Comparison of ENCODE assay signal across 16 cellular contexts in the genomic region with DNA sequence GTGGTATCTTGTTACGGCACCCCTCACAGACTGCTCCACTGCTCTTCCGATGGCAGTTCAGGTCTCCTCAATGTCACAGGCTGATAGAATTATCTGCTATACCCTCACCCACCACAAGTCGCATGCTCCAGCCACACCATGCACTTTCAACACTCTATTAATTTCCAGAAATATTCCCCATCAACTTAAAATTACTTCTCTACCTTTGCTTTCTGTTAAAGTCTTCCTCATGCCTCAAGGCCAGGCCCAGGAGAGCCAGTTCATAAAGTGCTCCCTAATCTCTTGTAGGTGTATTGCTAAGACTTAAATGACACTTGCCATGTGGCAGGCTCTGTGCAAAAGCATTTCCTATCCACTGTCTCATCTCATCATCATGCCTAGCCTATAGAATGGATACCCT.
DNase-seq lines count a peak whose midpoint lies in the region; ATAC-seq, FAIRE-seq and TF ChIP-seq lines count a peak whose summit lies in the region.
"Had no signal": no experiment of that assay in that cellular context is flagged by ENCODE, and none has a peak within 500 bp of the region (broad histone marks: within the 10 kb centered on the region; RNA-seq: fewer than 3 reads in every experiment).

No MANE protein-coding gene starts in this region.

- H3K36me3 ChIP-seq in SU-DHL-6 (ENCODE audit: low read length) (no peaks in the 10 kb centered on the region), smooth muscle cell (ENCODE audit: low read depth) (no peaks in the 10 kb centered on the region)
- H3K36me3 ChIP-seq: heart left ventricle, tibial nerve had no signal

- no peak overlapping the region for H2AFZ ChIP-seq in SU-DHL-6 (ENCODE audit: low read depth, low read length, severe bottlenecking)
- H2AFZ ChIP-seq in smooth muscle cell (ENCODE audit: low read depth): no peak overlapping the region

- H3K4me2 ChIP-seq in SU-DHL-6 (ENCODE audit: low read depth, low read length, poor library complexity, severe bottlenecking) (no peak overlapping the region), smooth muscle cell (no peak overlapping the region)

- 72% methylated on average over 3 of the region's 3 CpGs for WGBS in smooth muscle cell (ENCODE audit: low lambda C conversion rate)

- no peaks in the 10 kb centered on the region for H3K9me3 ChIP-seq in SU-DHL-6 (ENCODE audit: insufficient read depth, low read length)
- no peaks in the 10 kb centered on the region for H3K9me3 ChIP-seq in smooth muscle cell (replicated peaks; ENCODE audit: low read depth)
- H3K9me3 ChIP-seq: heart left ventricle, tibial nerve had no signal

- H3K4me3 Mint-ChIP-seq in neural crest cell: no peak overlapping the region

- H3K4me1 Mint-ChIP-seq in neural crest cell: no peaks in the 10 kb centered on the region

- ATAC-seq in HG02885 (IDR thresholded peaks at IDR 0.05; ENCODE audit: poor library complexity, unreplicated experiment) (peak; percentile 58), GM21526 (IDR thresholded peaks at IDR 0.05; ENCODE audit: low FRiP score, unreplicated experiment) (no peak)
- ATAC-seq: heart left ventricle had no signal

- H3K27ac ChIP-seq in SU-DHL-6 (ENCODE audit: low read depth, low read length) (no peak overlapping the region), smooth muscle cell (ENCODE audit: low read depth) (no peak overlapping the region)
- H3K27ac ChIP-seq: heart left ventricle, tibial nerve had no signal

- H3K27me3 Mint-ChIP-seq in neural crest cell (ENCODE audit: low read depth): no peaks in the 10 kb centered on the region

- H3K9me2 ChIP-seq in SU-DHL-6 (replicated peaks; ENCODE audit: insufficient read depth, low read length): no peaks in the 10 kb centered on the region

- H3K9ac ChIP-seq in SU-DHL-6 (ENCODE audit: low read length) (no peak overlapping the region), smooth muscle cell (ENCODE audit: low read depth) (no peak overlapping the region)

- TF ChIP-seq CTCF in SU-DHL-6 (IDR thresholded peaks at IDR 0.05; ENCODE audit: insufficient read depth, low read length, poor library complexity, severe bottlenecking) (peak; percentile 13), neural crest cell (conservative IDR thresholded peaks at IDR 0.05) (peak; percentile 44), smooth muscle cell (IDR thresholded peaks at IDR 0.05; ENCODE audit: borderline replicate concordance, insufficient read depth, poor library complexity, severe bottlenecking) (no peak)

- no peak overlapping the region for H3K27ac Mint-ChIP-seq in neural crest cell (ENCODE audit: unreplicated experiment)

- H3K9me3 Mint-ChIP-seq in neural crest cell: no peaks in the 10 kb centered on the region

- FAIRE-seq in frontal cortex (lab: Jason Lieb, UNC): no peak
- FAIRE-seq: A204.1 had no signal

- H4K20me1 ChIP-seq in SU-DHL-6 (ENCODE audit: low read depth, low read length) (no peaks in the 10 kb centered on the region), smooth muscle cell (ENCODE audit: low read depth) (no peaks in the 10 kb centered on the region)

- H3K79me2 ChIP-seq in SU-DHL-6 (ENCODE audit: insufficient read depth, low read length) (no peaks in the 10 kb centered on the region), smooth muscle cell (ENCODE audit: low read depth) (no peaks in the 10 kb centered on the region)

- DNase-seq in DMS53 (lab: John Stamatoyannopoulos, UW) (peak; percentile 41), DMS53 treated with DMSO at 0.1 percent for 48 hours (lab: John Stamatoyannopoulos, UW; ENCODE audit: unreplicated experiment) (no peak), neural crest cell (ENCODE audit: low read depth, low spot score) (no peak), smooth muscle cell (lab: John Stamatoyannopoulos, UW; ENCODE audit: unreplicated experiment) (no peak), frontal cortex (ENCODE audit: low spot score in 2 of 2) (no peak)
- DNase-seq: activated CD4-positive, alpha-beta T cell treated with anti-CD3 and anti-CD28 coated beads for 48 hours; activated naive CD4-positive, alpha-beta T cell treated with Interleukin-2 at 50 U/mL for 16 hours; cortex of kidney; heart left ventricle; mammary epithelial cell; SHP77 treated with DMSO at 0.1 percent for 48 hours had no signal

- no peaks in the 10 kb centered on the region for H3K27me3 ChIP-seq in SU-DHL-6 (ENCODE audit: low read length)
- H3K27me3 ChIP-seq in smooth muscle cell (ENCODE audit: low read depth): no peaks in the 10 kb centered on the region
- H3K27me3 ChIP-seq: heart left ventricle, tibial nerve had no signal

- no peak overlapping the region for H3K4me3 ChIP-seq in SU-DHL-6 (ENCODE audit: insufficient read depth, low read length, poor library complexity, severe bottlenecking)
- H3K4me3 ChIP-seq in smooth muscle cell: no peak overlapping the region
- H3K4me3 ChIP-seq: heart left ventricle, tibial nerve had no signal

- H3K36me3 Mint-ChIP-seq in neural crest cell (ENCODE audit: low read depth): no peaks in the 10 kb centered on the region

- no peaks in the 10 kb centered on the region for H3K4me1 ChIP-seq in smooth muscle cell (ENCODE audit: low read depth)

- H3F3A ChIP-seq in SU-DHL-6 (ENCODE audit: insufficient read depth) (no peaks in the 10 kb centered on the region), smooth muscle cell (ENCODE audit: low read depth) (no peaks in the 10 kb centered on the region)
